Comparison of ENCODE assay signal across 22 cellular contexts in genomic region chr4:185903205-185903604, GRCh38.
"Had no signal": no experiment of that assay in that cellular context is flagged by ENCODE, and none has a peak within 500 bp of the region (broad histone marks: within the 10 kb centered on the region; RNA-seq: fewer than 3 reads in every experiment).

No MANE protein-coding gene starts in this region.

- DNase-seq: activated CD4-positive, alpha-beta T cell treated with anti-CD3 and anti-CD28 coated beads for 1 hour; activated CD8-positive, alpha-beta memory T cell treated with anti-CD3 and anti-CD28 coated beads for 24 hours; activated CD8-positive, alpha-beta memory T cell treated with anti-CD3 and anti-CD28 coated beads, Interleukin-2, amount 50 U/mL, for 48 hours; activated effector memory CD4-positive, alpha-beta T cell treated with Interleukin-2 at 50 U/mL for 16 hours; activated naive CD4-positive, alpha-beta T cell treated with anti-CD3 and anti-CD28 coated beads, Interleukin-2, amount 10 ng/mL, durations not matched to agents 7 days and 5 days; activated naive CD8-positive, alpha-beta T cell treated with anti-CD3 and anti-CD28 coated beads, Interleukin-2, amount 50 U/mL, for 24 hours; activated T-cell treated with anti-CD3 and anti-CD28 coated beads, Interleukin-2, amount 50 U/mL, for 48 hours; anterior cingulate cortex; cortex of kidney; effector CD4-positive, alpha-beta T cell; foreskin melanocyte; hypothalamus; kidney; left ventricle myocardium superior; natural killer cell; posterior cingulate gyrus; retina; stimulated activated CD4-positive, alpha-beta T cell treated with anti-CD3 and anti-CD28 coated beads, Interleukin-2, amount 100 ng/mL, for 24 hours; T-helper 1 cell; T-helper 9 cell; WERI-Rb-1 had no signal

- H3K27ac ChIP-seq: brain microvascular endothelial cell, WERI-Rb-1 had no signal

- H3K27me3 ChIP-seq: brain microvascular endothelial cell had no signal

- H3K36me3 ChIP-seq: brain microvascular endothelial cell, WERI-Rb-1 had no signal
